ENCODE assay signal across 1 cellular context in the genomic region with DNA sequence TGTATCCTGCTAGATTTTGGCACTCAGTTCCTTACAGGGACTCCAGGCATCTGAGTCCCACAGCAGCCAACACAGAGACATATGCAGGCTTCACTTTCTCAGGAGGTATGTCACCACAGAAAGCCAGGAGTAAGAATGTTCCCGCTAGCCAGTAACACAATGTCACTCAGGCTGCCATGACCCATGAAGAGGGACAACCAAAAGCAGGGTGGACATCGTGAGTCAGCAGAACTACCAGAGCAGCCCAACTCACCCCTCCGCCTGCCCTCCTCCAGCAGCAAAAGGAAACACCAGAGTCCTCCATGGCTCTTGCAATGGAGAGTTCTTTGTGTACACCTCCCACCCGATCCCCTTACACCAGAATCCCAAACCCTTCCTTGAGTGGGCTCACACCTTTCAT.
TF ChIP-seq lines count a peak whose summit lies in the region.

No MANE protein-coding gene starts in this region.

TF ChIP-seq in K562, 482 proteins besides CTCF, POLR2A, EP300 and RAD21 (continued from another document):
- TF ChIP-seq MAFF (IDR thresholded peaks at IDR 0.05; ENCODE audit: low read length) (peak; percentile 59; the same call in 1 of the 2 replicates), ZNF316 (IDR thresholded peaks at IDR 0.05) (peak; percentile 76), CSDE1 (IDR thresholded peaks at IDR 0.05) (no peak), MEIS2 (IDR thresholded peaks at IDR 0.05; ENCODE audit: partially characterized antibody) (peak; percentile 24), MAFK (IDR thresholded peaks at IDR 0.05; ENCODE audit: low read length) (peak; percentile 53; the same call in 1 of the 2 replicates), MAFG (tag; conservative IDR thresholded peaks at IDR 0.05) (peak; percentile 85), FIP1L1 (IDR thresholded peaks at IDR 0.05; ENCODE audit: low read depth, low read length, poor library complexity, severe bottlenecking) (no peak)
- TF ChIP-seq, protein P1, sequence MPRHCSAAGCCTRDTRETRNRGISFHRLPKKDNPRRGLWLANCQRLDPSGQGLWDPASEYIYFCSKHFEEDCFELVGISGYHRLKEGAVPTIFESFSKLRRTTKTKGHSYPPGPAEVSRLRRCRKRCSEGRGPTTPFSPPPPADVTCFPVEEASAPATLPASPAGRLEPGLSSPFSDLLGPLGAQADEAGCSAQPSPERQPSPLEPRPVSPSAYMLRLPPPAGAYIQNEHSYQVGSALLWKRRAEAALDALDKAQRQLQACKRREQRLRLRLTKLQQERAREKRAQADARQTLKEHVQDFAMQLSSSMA (CRISPR knock-in tag; IDR thresholded peaks at IDR 0.05), result no peak
- TF ChIP-seq, protein P2, sequence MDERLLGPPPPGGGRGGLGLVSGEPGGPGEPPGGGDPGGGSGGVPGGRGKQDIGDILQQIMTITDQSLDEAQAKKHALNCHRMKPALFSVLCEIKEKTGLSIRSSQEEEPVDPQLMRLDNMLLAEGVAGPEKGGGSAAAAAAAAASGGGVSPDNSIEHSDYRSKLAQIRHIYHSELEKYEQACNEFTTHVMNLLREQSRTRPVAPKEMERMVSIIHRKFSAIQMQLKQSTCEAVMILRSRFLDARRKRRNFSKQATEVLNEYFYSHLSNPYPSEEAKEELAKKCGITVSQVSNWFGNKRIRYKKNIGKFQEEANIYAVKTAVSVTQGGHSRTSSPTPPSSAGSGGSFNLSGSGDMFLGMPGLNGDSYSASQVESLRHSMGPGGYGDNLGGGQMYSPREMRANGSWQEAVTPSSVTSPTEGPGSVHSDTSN (CRISPR knock-in tag; IDR thresholded peaks at IDR 0.05; ENCODE audit: low read depth), result no peak
- TF ChIP-seq, protein P2 (tag; conservative IDR thresholded peaks at IDR 0.05; ENCODE audit: low read depth), result 0 out of 2 replicates have a peak, but pooled peaks have one; percentile 8
- TF ChIP-seq, protein P3, sequence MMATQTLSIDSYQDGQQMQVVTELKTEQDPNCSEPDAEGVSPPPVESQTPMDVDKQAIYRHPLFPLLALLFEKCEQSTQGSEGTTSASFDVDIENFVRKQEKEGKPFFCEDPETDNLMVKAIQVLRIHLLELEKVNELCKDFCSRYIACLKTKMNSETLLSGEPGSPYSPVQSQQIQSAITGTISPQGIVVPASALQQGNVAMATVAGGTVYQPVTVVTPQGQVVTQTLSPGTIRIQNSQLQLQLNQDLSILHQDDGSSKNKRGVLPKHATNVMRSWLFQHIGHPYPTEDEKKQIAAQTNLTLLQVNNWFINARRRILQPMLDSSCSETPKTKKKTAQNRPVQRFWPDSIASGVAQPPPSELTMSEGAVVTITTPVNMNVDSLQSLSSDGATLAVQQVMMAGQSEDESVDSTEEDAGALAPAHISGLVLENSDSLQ (IDR thresholded peaks at IDR 0.05), result peak; percentile 66
- TF ChIP-seq, protein P4, sequence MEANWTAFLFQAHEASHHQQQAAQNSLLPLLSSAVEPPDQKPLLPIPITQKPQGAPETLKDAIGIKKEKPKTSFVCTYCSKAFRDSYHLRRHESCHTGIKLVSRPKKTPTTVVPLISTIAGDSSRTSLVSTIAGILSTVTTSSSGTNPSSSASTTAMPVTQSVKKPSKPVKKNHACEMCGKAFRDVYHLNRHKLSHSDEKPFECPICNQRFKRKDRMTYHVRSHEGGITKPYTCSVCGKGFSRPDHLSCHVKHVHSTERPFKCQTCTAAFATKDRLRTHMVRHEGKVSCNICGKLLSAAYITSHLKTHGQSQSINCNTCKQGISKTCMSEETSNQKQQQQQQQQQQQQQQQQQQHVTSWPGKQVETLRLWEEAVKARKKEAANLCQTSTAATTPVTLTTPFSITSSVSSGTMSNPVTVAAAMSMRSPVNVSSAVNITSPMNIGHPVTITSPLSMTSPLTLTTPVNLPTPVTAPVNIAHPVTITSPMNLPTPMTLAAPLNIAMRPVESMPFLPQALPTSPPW (CRISPR knock-in tag; IDR thresholded peaks at IDR 0.05), result peak; percentile 13; the same call in 1 of the 2 replicates
